Comparison of ENCODE assay signal across 1 cellular context in the genomic region with DNA sequence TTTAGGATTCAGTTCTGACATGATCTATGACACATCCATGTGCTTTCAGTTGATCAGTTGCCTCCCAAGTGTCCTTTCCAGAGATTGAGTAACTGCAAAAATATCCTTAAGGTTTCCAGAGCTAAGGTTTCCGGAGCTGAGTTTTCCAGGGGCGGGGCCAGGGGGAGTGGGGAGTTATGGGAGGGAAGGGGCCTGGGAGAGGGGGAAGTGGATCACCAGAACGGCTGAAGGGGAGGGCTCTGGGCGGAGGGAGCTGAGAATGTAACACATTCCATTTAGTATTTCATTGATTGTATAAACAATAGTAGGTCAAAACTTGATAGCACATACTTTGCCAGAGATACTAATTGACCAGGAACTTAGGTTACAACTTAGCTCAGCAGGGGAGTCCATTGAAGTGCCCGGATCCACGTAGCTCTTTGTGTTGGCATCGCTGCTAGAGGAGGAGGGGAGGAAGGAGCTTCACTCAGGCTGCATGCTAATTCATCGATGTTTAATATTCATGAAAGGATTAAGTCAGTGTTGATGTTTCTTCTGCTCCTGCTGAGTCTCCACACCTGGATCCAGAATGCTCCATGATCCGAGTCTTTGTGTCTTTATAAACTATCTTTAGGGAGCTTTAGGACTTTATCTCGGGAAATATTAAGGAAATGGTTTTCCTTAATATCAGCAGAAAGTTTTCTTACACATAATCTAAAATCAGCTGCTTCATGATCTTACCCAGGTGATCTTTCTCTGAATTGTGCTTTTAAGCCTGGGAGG.
TF ChIP-seq lines count a peak whose summit lies in the region.

No MANE protein-coding gene starts in this region.

TF ChIP-seq in HEK293, 187 proteins besides CTCF, POLR2A, EP300 and RAD21 (continued from another document):
- TF ChIP-seq, protein P1, sequence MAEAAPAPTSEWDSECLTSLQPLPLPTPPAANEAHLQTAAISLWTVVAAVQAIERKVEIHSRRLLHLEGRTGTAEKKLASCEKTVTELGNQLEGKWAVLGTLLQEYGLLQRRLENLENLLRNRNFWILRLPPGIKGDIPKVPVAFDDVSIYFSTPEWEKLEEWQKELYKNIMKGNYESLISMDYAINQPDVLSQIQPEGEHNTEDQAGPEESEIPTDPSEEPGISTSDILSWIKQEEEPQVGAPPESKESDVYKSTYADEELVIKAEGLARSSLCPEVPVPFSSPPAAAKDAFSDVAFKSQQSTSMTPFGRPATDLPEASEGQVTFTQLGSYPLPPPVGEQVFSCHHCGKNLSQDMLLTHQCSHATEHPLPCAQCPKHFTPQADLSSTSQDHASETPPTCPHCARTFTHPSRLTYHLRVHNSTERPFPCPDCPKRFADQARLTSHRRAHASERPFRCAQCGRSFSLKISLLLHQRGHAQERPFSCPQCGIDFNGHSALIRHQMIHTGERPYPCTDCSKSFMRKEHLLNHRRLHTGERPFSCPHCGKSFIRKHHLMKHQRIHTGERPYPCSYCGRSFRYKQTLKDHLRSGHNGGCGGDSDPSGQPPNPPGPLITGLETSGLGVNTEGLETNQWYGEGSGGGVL (tag by site-specific recombination; IDR thresholded peaks at IDR 0.05), result peak; percentile 80
- TF ChIP-seq ZNF621 (tag by site-specific recombination; IDR thresholded peaks at IDR 0.05) (no peak), ZNF341 (tag by site-specific recombination; IDR thresholded peaks at IDR 0.05; ENCODE audit: low read depth) (peak; percentile 57), ZNF785 (tag by site-specific recombination; IDR thresholded peaks at IDR 0.05) (no peak), ZNF202 (tag by site-specific recombination; IDR thresholded peaks at IDR 0.05; ENCODE audit: borderline replicate concordance) (no peak), ZNF837 (tag by site-specific recombination; IDR thresholded peaks at IDR 0.05) (no peak), ZBTB17 (tag by site-specific recombination; IDR thresholded peaks at IDR 0.05) (peak; percentile 46)
- TF ChIP-seq, protein P2, sequence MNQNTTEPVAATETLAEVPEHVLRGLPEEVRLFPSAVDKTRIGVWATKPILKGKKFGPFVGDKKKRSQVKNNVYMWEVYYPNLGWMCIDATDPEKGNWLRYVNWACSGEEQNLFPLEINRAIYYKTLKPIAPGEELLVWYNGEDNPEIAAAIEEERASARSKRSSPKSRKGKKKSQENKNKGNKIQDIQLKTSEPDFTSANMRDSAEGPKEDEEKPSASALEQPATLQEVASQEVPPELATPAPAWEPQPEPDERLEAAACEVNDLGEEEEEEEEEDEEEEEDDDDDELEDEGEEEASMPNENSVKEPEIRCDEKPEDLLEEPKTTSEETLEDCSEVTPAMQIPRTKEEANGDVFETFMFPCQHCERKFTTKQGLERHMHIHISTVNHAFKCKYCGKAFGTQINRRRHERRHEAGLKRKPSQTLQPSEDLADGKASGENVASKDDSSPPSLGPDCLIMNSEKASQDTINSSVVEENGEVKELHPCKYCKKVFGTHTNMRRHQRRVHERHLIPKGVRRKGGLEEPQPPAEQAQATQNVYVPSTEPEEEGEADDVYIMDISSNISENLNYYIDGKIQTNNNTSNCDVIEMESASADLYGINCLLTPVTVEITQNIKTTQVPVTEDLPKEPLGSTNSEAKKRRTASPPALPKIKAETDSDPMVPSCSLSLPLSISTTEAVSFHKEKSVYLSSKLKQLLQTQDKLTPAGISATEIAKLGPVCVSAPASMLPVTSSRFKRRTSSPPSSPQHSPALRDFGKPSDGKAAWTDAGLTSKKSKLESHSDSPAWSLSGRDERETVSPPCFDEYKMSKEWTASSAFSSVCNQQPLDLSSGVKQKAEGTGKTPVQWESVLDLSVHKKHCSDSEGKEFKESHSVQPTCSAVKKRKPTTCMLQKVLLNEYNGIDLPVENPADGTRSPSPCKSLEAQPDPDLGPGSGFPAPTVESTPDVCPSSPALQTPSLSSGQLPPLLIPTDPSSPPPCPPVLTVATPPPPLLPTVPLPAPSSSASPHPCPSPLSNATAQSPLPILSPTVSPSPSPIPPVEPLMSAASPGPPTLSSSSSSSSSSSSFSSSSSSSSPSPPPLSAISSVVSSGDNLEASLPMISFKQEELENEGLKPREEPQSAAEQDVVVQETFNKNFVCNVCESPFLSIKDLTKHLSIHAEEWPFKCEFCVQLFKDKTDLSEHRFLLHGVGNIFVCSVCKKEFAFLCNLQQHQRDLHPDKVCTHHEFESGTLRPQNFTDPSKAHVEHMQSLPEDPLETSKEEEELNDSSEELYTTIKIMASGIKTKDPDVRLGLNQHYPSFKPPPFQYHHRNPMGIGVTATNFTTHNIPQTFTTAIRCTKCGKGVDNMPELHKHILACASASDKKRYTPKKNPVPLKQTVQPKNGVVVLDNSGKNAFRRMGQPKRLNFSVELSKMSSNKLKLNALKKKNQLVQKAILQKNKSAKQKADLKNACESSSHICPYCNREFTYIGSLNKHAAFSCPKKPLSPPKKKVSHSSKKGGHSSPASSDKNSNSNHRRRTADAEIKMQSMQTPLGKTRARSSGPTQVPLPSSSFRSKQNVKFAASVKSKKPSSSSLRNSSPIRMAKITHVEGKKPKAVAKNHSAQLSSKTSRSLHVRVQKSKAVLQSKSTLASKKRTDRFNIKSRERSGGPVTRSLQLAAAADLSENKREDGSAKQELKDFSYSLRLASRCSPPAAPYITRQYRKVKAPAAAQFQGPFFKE (tag by site-specific recombination; IDR thresholded peaks at IDR 0.05; ENCODE audit: borderline replicate concordance), result no peak
